Comparison of ENCODE assay signal across 24 cellular contexts in the genomic region with DNA sequence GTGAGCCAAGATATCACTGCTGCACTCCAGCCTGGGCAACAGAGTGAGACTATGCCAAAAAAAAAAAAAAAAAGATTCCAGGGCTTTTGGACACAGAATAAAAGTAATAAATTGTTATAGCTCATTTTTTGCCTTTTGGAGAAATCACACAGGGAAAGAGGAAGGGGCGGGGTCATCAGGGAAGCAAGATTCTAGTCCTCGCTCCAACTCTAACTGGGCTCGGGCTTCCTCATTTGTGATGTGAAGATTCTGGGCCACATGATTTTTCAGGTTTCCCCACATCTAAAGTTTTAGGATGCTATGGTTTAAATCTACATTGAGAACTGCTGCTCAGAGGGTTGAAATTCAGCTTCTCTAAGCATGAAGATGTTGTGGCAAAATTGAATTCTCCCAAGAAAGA.
"Had no signal": no experiment of that assay in that cellular context is flagged by ENCODE, and none has a peak within 500 bp of the region (broad histone marks: within the 10 kb centered on the region; RNA-seq: fewer than 3 reads in every experiment).

No MANE protein-coding gene starts in this region.

- H3K4me3 ChIP-seq: dorsolateral prefrontal cortex, left ventricle myocardium inferior, lower lobe of right lung, ovary, psoas muscle, sigmoid colon, testis, tibial artery had no signal

- H3K27me3 ChIP-seq: dorsolateral prefrontal cortex, ovary, sigmoid colon, testis, tibial artery had no signal

- H3K27ac ChIP-seq: dorsolateral prefrontal cortex, left ventricle myocardium inferior, lower lobe of right lung, ovary, psoas muscle, sigmoid colon, testis, tibial artery had no signal

- DNase-seq: dorsolateral prefrontal cortex; effector CD4-positive, alpha-beta T cell; hypothalamus; immature natural killer cell; islet precursor cell; kidney glomerular epithelial cell; left colon; left ventricle myocardium inferior; lower lobe of right lung; naive thymus-derived CD8-positive, alpha-beta T cell; nephron progenitor cell; nucleus accumbens; ovary; posterior cingulate gyrus; psoas muscle; right cardiac atrium; sigmoid colon; stimulated activated CD4-positive, alpha-beta T cell treated with anti-CD3 and anti-CD28 coated beads, Interleukin-2, amount 100 ng/mL, for 24 hours; stimulated activated CD4-positive, alpha-beta T cell treated with anti-CD3 and anti-CD28 coated beads, Interleukin-4, amount 100 ng/mL, for 4 hours; stimulated activated naive CD8-positive, alpha-beta T cell treated with anti-CD3 and anti-CD28 coated beads, Interleukin-15, Interleukin-2, amounts not matched to agents 100 U/mL and 50 U/mL, for 24 hours; substantia nigra; testis; tibial artery had no signal

- H3K36me3 ChIP-seq: left ventricle myocardium inferior, lower lobe of right lung, ovary, sigmoid colon, tibial artery had no signal

- ATAC-seq: left colon; lower lobe of right lung; naive thymus-derived CD8-positive, alpha-beta T cell; psoas muscle; right cardiac atrium; stimulated activated memory B cell treated with anti-CD40 and anti-IgM and Interleukin-4, amounts not matched to agents 10 μg/mL and 1 μg/mL and 100 μg/mL, for 72 hours; stimulated activated naive CD8-positive, alpha-beta T cell treated with anti-CD3 and anti-CD28 coated beads, Interleukin-15, Interleukin-2, amounts not matched to agents 100 U/mL and 50 U/mL, for 24 hours had no signal

- H3K4me1 ChIP-seq: left ventricle myocardium inferior, lower lobe of right lung, psoas muscle, sigmoid colon, testis, tibial artery had no signal

- H3K9me3 ChIP-seq: lower lobe of right lung, ovary, psoas muscle, sigmoid colon, testis, tibial artery had no signal
